8 cellular contexts compared by ENCODE assay signal in genomic region chr5:176534640-176535039, GRCh38. TPM values are rescaled to one million over a fixed set of nuclear protein-coding genes. Genes with fewer than 3 reads are reported as not detected.
A peak's percentile ranks its signal among the peaks of the same experiment; 100 is the strongest.
DNase-seq lines count a peak whose midpoint lies in the region; ATAC-seq, FAIRE-seq and TF ChIP-seq lines count a peak whose summit lies in the region.

No MANE protein-coding gene starts in this region.

- TF ChIP-seq CTCF in right atrium auricular region (IDR thresholded peaks at IDR 0.05): no peak
- no peak for TF ChIP-seq CTCF in astrocyte (IDR thresholded peaks at IDR 0.05; ENCODE audit: insufficient read depth, low read depth, low read length)
- TF ChIP-seq CTCF in mucosa of descending colon (IDR thresholded peaks at IDR 0.05): no peak
- no peak for TF ChIP-seq CTCF in vagina (IDR thresholded peaks at IDR 0.05)

- H3K27ac Mint-ChIP-seq in astrocyte (ENCODE audit: unreplicated experiment): no peak overlapping the region

- DNase-seq in right atrium auricular region (ENCODE audit: low spot score) (no peak), Right ventricle myocardium superior (no peak), astrocyte (ENCODE audit: low read depth) (no peak), mucosa of descending colon (peak; percentile 41 to 67 (median 64)), vagina (ENCODE audit: extremely low spot score in 2 of 2) (no peak), GM19240 (ENCODE audit: insufficient read length, low spot score) (no peak), occipital lobe (lab: John Stamatoyannopoulos, UW) (no peak)
- no peak for DNase-seq in stimulated activated CD4-positive, alpha-beta T cell treated with anti-CD3 and anti-CD28 coated beads, Interleukin-4, amount 100 ng/mL, for 4 hours

- H3K4me1 ChIP-seq in right atrium auricular region (peaks cover 0 to 70% of the 10 kb centered on the region in 2 donors), astrocyte (ENCODE audit: insufficient read depth, low read length) (peaks cover 32% of the 10 kb centered on the region), mucosa of descending colon (ENCODE audit: low read depth) (peaks cover 27% of the 10 kb centered on the region), vagina (peaks cover 69% of the 10 kb centered on the region)

- H3K9ac ChIP-seq in astrocyte (ENCODE audit: low read length): peak overlapping the region; percentile 91

- peaks cover 3% of the 10 kb centered on the region for H3K36me3 Mint-ChIP-seq in astrocyte (ENCODE audit: low read depth, unreplicated experiment)

- H3K4me3 Mint-ChIP-seq in astrocyte (ENCODE audit: unreplicated experiment): peak overlapping the region; percentile 94

- H3K36me3 ChIP-seq in right atrium auricular region (peaks cover 26% of the 10 kb centered on the region), astrocyte (ENCODE audit: insufficient read depth, low read length) (no peaks in the 10 kb centered on the region), mucosa of descending colon (ENCODE audit: low read depth) (peaks cover 9% of the 10 kb centered on the region), vagina (peaks cover 4 to 19% of the 10 kb centered on the region in 2 donors)

- H4K20me1 ChIP-seq in astrocyte (ENCODE audit: insufficient read depth, low read length): peaks cover 50% of the 10 kb centered on the region

- no peak for ATAC-seq in Right ventricle myocardium superior (ENCODE audit: poor library complexity)
- no peak for ATAC-seq in mucosa of descending colon

- H3K4me2 ChIP-seq in astrocyte (ENCODE audit: low read length): peak overlapping the region; percentile 91

- H2AFZ ChIP-seq in astrocyte (ENCODE audit: low read depth, low read length): no peak overlapping the region

- FAIRE-seq in astrocyte (lab: Jason Lieb, UNC): no peak

- TF ChIP-seq POLR2A in vagina (IDR thresholded peaks at IDR 0.05): no peak

- H3K4me3 ChIP-seq in right atrium auricular region (no peak overlapping the region), astrocyte (ENCODE audit: insufficient read depth, low read depth, low read length) (no peak overlapping the region), mucosa of descending colon (no peak overlapping the region), vagina (peak overlapping the region; percentile 6 to 62)

- peaks cover 54% of the 10 kb centered on the region for H3K79me2 ChIP-seq in astrocyte (ENCODE audit: insufficient read depth, low read length)

- no peaks in the 10 kb centered on the region for H3K9me3 Mint-ChIP-seq in astrocyte (ENCODE audit: unreplicated experiment)

- H3K27me3 ChIP-seq in right atrium auricular region: no peaks in the 10 kb centered on the region
- H3K27me3 ChIP-seq in astrocyte (ENCODE audit: insufficient read depth, low read length): no peaks in the 10 kb centered on the region
- no peaks in the 10 kb centered on the region for H3K27me3 ChIP-seq in vagina

- H3K4me1 Mint-ChIP-seq in astrocyte (ENCODE audit: low read depth, unreplicated experiment): peaks cover 23% of the 10 kb centered on the region

- intact Hi-C loops in Right ventricle myocardium superior (cut with DNase I): loop anchor here (10.0 kb wide), 1 partner anchor 120 kb away; the partner anchor contains the start of gene CLTB
- intact Hi-C loops in mucosa of descending colon (cut with DNase I, micrococcal nuclease): no loop called here
- intact Hi-C loops in vagina (cut with DNase I): no loop called here

- peak overlapping the region; percentile 98 to 99 for H3K27ac ChIP-seq in right atrium auricular region
- no peak overlapping the region for H3K27ac ChIP-seq in astrocyte (ENCODE audit: low read depth, low read length)
- peak overlapping the region; percentile 98 for H3K27ac ChIP-seq in vagina

- H3K9me3 ChIP-seq in right atrium auricular region (no peaks in the 10 kb centered on the region), astrocyte (ENCODE audit: insufficient read depth, low read depth, low read length) (no peaks in the 10 kb centered on the region), mucosa of descending colon (no peaks in the 10 kb centered on the region), vagina (no peaks in the 10 kb centered on the region)

- H3K27me3 Mint-ChIP-seq in astrocyte (ENCODE audit: low read depth, unreplicated experiment): no peaks in the 10 kb centered on the region

RNA-seq across cellular contexts. Expression of gene RNF44, which starts 2.6 kb away (rescaled TPM):
- total RNA-seq in right atrium auricular region (10 to 100 TPM; 10.7 to 12.4 TPM), Right ventricle myocardium superior (27.8 TPM), astrocyte (47.8 and 59.8 TPM in 2 replicates), mucosa of descending colon (10 to 100 TPM; 70.2 to 98.4 (median 77.6) TPM), vagina (24.6 TPM), occipital lobe (8.6 TPM)

RNA-seq across cellular contexts. Expression of gene CDHR2, which starts 14.5 kb away (rescaled TPM):
- under 1 TPM in 1 of 2 donors, not detected in 1; 0.12 TPM for total RNA-seq in right atrium auricular region
- total RNA-seq in Right ventricle myocardium superior: 0.19 TPM
- total RNA-seq in astrocyte: 0.43 and 0.50 TPM in 2 replicates
- total RNA-seq in mucosa of descending colon: 100 to 1,000 TPM in 2 of 3 donors, 10 to 100 TPM in 1; 69.0 to 184 (median 107) TPM
- not detected for total RNA-seq in vagina
- total RNA-seq in occipital lobe: under 0.01 TPM

Comparison
In these comparisons a context has a peak if more than half of its experiments do, and no peak if none do; other contexts are left out.
1. DNase-seq: peak in mucosa of descending colon (3 of 3); none in right atrium auricular region (single experiment), Right ventricle myocardium superior (single experiment), astrocyte (single experiment), vagina (0 of 2), GM19240 (single experiment), stimulated activated CD4-positive, alpha-beta T cell treated with anti-CD3 and anti-CD28 coated beads, Interleukin-4, amount 100 ng/mL, for 4 hours (0 of 2) and occipital lobe (single experiment).
2. H3K4me3 ChIP-seq: peak in vagina (2 of 2); none in right atrium auricular region (0 of 2), astrocyte (single experiment) and mucosa of descending colon (single experiment).
3. RNA of gene CDHR2, which starts 14.5 kb away (total RNA-seq): 69.0 to 184 TPM in mucosa of descending colon; 0.43 to 0.50 TPM in astrocyte, 0.19 TPM in Right ventricle myocardium superior (single experiment), 0.12 TPM in right atrium auricular region, not detected in vagina (single experiment) and under 0.01 TPM in occipital lobe (single experiment); every median in the first group is over 10 times any median in the second.